Comparison of ENCODE assay signal across 23 cellular contexts in the genomic region with DNA sequence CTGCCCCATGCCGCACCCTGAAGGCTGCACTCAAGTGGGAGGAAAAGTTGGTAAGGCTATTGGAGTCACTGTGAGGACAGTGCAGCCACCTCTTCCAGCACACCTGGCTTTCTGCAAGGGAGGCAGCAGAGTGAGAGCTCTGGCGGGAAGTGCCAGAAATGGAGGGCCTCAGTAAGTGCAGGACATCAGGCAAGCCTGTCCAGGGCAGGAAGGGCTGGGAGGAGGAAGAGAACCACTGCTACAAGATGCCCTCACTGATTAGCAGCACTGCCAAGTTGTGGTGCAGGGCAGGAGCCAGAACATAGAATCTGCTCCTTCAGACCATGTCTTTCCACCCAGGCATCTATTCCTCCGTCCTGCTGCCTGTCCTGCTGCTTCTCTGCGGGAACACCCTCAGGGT.
"Had no signal": no experiment of that assay in that cellular context is flagged by ENCODE, and none has a peak within 500 bp of the region (broad histone marks: within the 10 kb centered on the region; RNA-seq: fewer than 3 reads in every experiment).

No MANE protein-coding gene starts in this region.

- ATAC-seq: T-cell, WTC11 had no signal

- H3K27ac ChIP-seq: adrenal gland, breast epithelium, SK-N-MC had no signal

- H3K4me3 ChIP-seq: adrenal gland, breast epithelium, SK-N-MC had no signal

- H3K9me3 ChIP-seq: adrenal gland, breast epithelium had no signal

- H3K27me3 ChIP-seq: adrenal gland, breast epithelium had no signal

- DNase-seq: activated CD4-positive, alpha-beta T cell treated with anti-CD3 and anti-CD28 coated beads for 48 hours; activated CD4-positive, alpha-beta T cell treated with anti-CD3 and anti-CD28 coated beads, Interleukin-2, amount 50 U/mL, for 4 hours; activated CD4-positive, CD25-positive, alpha-beta regulatory T cell treated with anti-CD3 and anti-CD28 coated beads, Interleukin-2, amount 50 U/mL, for 72 hours; activated naive CD4-positive, alpha-beta T cell treated with anti-CD3 and anti-CD28 coated beads, Interleukin-2, amount 50 U/mL, for 16 hours; activated naive CD8-positive, alpha-beta T cell treated with anti-CD3 and anti-CD28 coated beads, Interleukin-2, amount 10 ng/mL, durations not matched to agents 7 days and 5 days; activated T-cell treated with anti-CD3 and anti-CD28 coated beads, Interleukin-2, amount 50 U/mL, for 1 hour; adrenal gland; anterior cingulate cortex; Kasumi-1; KBM-7; NCI-H1105 treated with DMSO at 0.1 percent for 48 hours; NCI-H146; NCI-H1930; NCI-H2171; NCI-H226; NCI-H510A; NCI-H526 treated with DMSO at 0.1 percent for 48 hours; NCI-H82; SIG-M5; T-cell had no signal

- H3K4me1 ChIP-seq: adrenal gland, breast epithelium had no signal
